Comparison of ENCODE assay signal across 8 cellular contexts in genomic region chr3:153161714-153162512, GRCh38. TPM values are rescaled to one million over a fixed set of nuclear protein-coding genes. Genes with fewer than 3 reads are reported as not detected.
DNase-seq lines count a peak whose midpoint lies in the region; ATAC-seq and TF ChIP-seq lines count a peak whose summit lies in the region.

Gene RAP2B (plus strand): TSS chr3:153162226. CDS start chr3:153162694, 468 bp downstream.

- peak within 1 kb of the TSS; percentile 97 for H3K27ac Mint-ChIP-seq in activated T-helper 2 cell treated with anti-CD3 and anti-CD28 coated beads, Interferon-gamma antibody, Interleukin-2, Interleukin-4, amounts not matched to agents 10 μg/mL and 5 μg/mL and 100 μg/mL, durations not matched to agents 14 hours and 24 hours and 36 hours
- H3K27ac Mint-ChIP-seq in natural killer cell treated with Interleukin-12 subunit alpha and Interleukin-12 subunit beta and Interleukin-15 and Interleukin-18, amount 100 ng/mL, for 72 hours, result peak within 1 kb of the TSS; percentile 88 to 96

- H3K4me1 Mint-ChIP-seq in activated T-helper 2 cell treated with anti-CD3 and anti-CD28 coated beads, Interferon-gamma antibody, Interleukin-2, Interleukin-4, amounts not matched to agents 10 μg/mL and 5 μg/mL and 100 μg/mL, durations not matched to agents 14 hours and 24 hours and 36 hours (ENCODE audit: low read depth), result peaks cover 38% of the 10 kb centered on the region
- peaks cover 42 to 47% of the 10 kb centered on the region in 2 donors for H3K4me1 Mint-ChIP-seq in natural killer cell treated with Interleukin-12 subunit alpha and Interleukin-12 subunit beta and Interleukin-15 and Interleukin-18, amount 100 ng/mL, for 72 hours (ENCODE audit: low read depth in 2 of 2)

- DNase-seq in DMS153 (lab: John Stamatoyannopoulos, UW) (peak; percentile 85), RPMI8226 (peak; percentile 99), fibroblast of peridontal ligament (ENCODE audit: extremely low read depth) (peak; percentile 94)
- peak; percentile 89 for DNase-seq in activated T-helper 2 cell treated with anti-CD3 and anti-CD28 coated beads, Interferon-gamma antibody, Interleukin-2, Interleukin-4, amounts not matched to agents 10 μg/mL and 5 μg/mL and 100 μg/mL, durations not matched to agents 14 hours and 24 hours and 36 hours (ENCODE audit: low spot score)
- DNase-seq in natural killer cell treated with Interleukin-12 subunit alpha and Interleukin-12 subunit beta and Interleukin-15 and Interleukin-18, amount 100 ng/mL, for 72 hours (ENCODE audit: low spot score), result peak; percentile 95
- peak; percentile 97 for DNase-seq in stimulated activated naive CD4-positive, alpha-beta T cell treated with Interleukin-2 at 50 U/mL for 16 hours (lab: John Stamatoyannopoulos, UW)

- H3K9me3 Mint-ChIP-seq in activated T-helper 2 cell treated with anti-CD3 and anti-CD28 coated beads, Interferon-gamma antibody, Interleukin-2, Interleukin-4, amounts not matched to agents 10 μg/mL and 5 μg/mL and 100 μg/mL, durations not matched to agents 14 hours and 24 hours and 36 hours, result no peaks in the 10 kb centered on the region
- H3K9me3 Mint-ChIP-seq in natural killer cell treated with Interleukin-12 subunit alpha and Interleukin-12 subunit beta and Interleukin-15 and Interleukin-18, amount 100 ng/mL, for 72 hours, result no peaks in the 10 kb centered on the region

- TF ChIP-seq EP300 in Ishikawa (IDR thresholded peaks at IDR 0.05; ENCODE audit: borderline replicate concordance), result no peak

- peak; percentile 40 for ATAC-seq in GM21576 (IDR thresholded peaks at IDR 0.05; ENCODE audit: unreplicated experiment)
- ATAC-seq in natural killer cell treated with Interleukin-12 subunit alpha and Interleukin-12 subunit beta and Interleukin-15 and Interleukin-18, amount 100 ng/mL, for 72 hours, result peak; percentile 84 to 87

- H3K36me3 Mint-ChIP-seq in activated T-helper 2 cell treated with anti-CD3 and anti-CD28 coated beads, Interferon-gamma antibody, Interleukin-2, Interleukin-4, amounts not matched to agents 10 μg/mL and 5 μg/mL and 100 μg/mL, durations not matched to agents 14 hours and 24 hours and 36 hours (ENCODE audit: low read depth), result peaks cover 39% of the 10 kb centered on the region
- no peaks in the 10 kb centered on the region for H3K36me3 Mint-ChIP-seq in natural killer cell treated with Interleukin-12 subunit alpha and Interleukin-12 subunit beta and Interleukin-15 and Interleukin-18, amount 100 ng/mL, for 72 hours

- H3K4me3 Mint-ChIP-seq in activated T-helper 2 cell treated with anti-CD3 and anti-CD28 coated beads, Interferon-gamma antibody, Interleukin-2, Interleukin-4, amounts not matched to agents 10 μg/mL and 5 μg/mL and 100 μg/mL, durations not matched to agents 14 hours and 24 hours and 36 hours (ENCODE audit: low read depth), result peak within 1 kb of the TSS; percentile 94
- H3K4me3 Mint-ChIP-seq in natural killer cell treated with Interleukin-12 subunit alpha and Interleukin-12 subunit beta and Interleukin-15 and Interleukin-18, amount 100 ng/mL, for 72 hours, result peak within 1 kb of the TSS; percentile 98

- no peak for TF ChIP-seq RAD21 in Ishikawa (IDR thresholded peaks at IDR 0.05; ENCODE audit: low read depth)

- intact Hi-C loops in activated T-helper 2 cell treated with anti-CD3 and anti-CD28 coated beads, Interferon-gamma antibody, Interleukin-2, Interleukin-4, amounts not matched to agents 10 μg/mL and 5 μg/mL and 100 μg/mL, durations not matched to agents 14 hours and 24 hours and 36 hours (cut with micrococcal nuclease), result loop anchor here (1.0 to 10.0 kb wide), 7 partner anchors 24 to 1957 kb away; partner anchors contain the start of genes GPR171 and MBNL1

- no peaks in the 10 kb centered on the region for H3K27me3 Mint-ChIP-seq in activated T-helper 2 cell treated with anti-CD3 and anti-CD28 coated beads, Interferon-gamma antibody, Interleukin-2, Interleukin-4, amounts not matched to agents 10 μg/mL and 5 μg/mL and 100 μg/mL, durations not matched to agents 14 hours and 24 hours and 36 hours (ENCODE audit: low read depth)
- no peaks in the 10 kb centered on the region for H3K27me3 Mint-ChIP-seq in natural killer cell treated with Interleukin-12 subunit alpha and Interleukin-12 subunit beta and Interleukin-15 and Interleukin-18, amount 100 ng/mL, for 72 hours

TF ChIP-seq in Ishikawa, 13 proteins besides CTCF, POLR2A, EP300 and RAD21:
- TF ChIP-seq YY1 (IDR thresholded peaks at IDR 0.05; ENCODE audit: low read depth) (no peak; the same call in 1 of the 2 replicates), ZBTB7A (IDR thresholded peaks at IDR 0.05; ENCODE audit: low read depth) (peak; percentile 54; the same call in 1 of the 2 replicates), TEAD4 (IDR thresholded peaks at IDR 0.05) (0 out of 2 replicates have a peak, but pooled peaks have one; percentile 9), MAX (IDR thresholded peaks at IDR 0.05) (peak; percentile 97), TCF12 (IDR thresholded peaks at IDR 0.05; ENCODE audit: low read depth) (peak; percentile 37; the same call in 1 of the 2 replicates), TAF1 (IDR thresholded peaks at IDR 0.05; ENCODE audit: low read depth) (peak; percentile 59; the same call in 1 of the 2 replicates)
TF ChIP-seq in Ishikawa: peak in this region for 5.

RNA-seq across cellular contexts. Expression of gene RAP2B, which starts in this region (rescaled TPM):
- total RNA-seq in activated T-helper 2 cell treated with anti-CD3 and anti-CD28 coated beads, Interferon-gamma antibody, Interleukin-2, Interleukin-4, amounts not matched to agents 10 μg/mL and 5 μg/mL and 100 μg/mL, durations not matched to agents 14 hours and 24 hours and 36 hours, result 13.7 and 14.0 TPM in 2 replicates
- 10 to 100 TPM; 12.1 to 13.6 TPM for total RNA-seq in natural killer cell treated with Interleukin-12 subunit alpha and Interleukin-12 subunit beta and Interleukin-15 and Interleukin-18, amount 100 ng/mL, for 72 hours

Comparison
In these comparisons a context has a peak if more than half of its experiments do, and no peak if none do; other contexts are left out.
1. Peak in every context shown above with its lines: DNase-seq and ATAC-seq.